32 cellular contexts compared by ENCODE assay signal in the genomic region with DNA sequence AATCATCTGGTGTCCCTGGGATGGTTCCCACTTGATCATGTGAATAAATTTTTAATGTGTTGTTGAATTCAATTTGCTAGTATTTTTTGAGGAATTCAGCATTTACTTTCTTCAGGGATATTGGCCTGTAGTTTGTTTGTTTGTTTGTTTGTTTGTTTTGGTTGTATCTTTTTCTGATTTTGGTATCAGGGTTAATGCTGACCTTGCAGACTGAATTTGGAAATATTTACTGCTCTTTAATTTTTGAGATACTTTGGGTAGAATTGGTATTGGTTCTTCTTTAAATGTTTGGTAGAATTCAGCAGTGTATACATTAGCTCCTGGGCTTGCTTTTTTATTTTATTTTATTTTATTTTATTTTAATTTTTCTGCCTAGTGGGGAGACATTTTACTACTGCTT.
"Had no signal": no experiment of that assay in that cellular context is flagged by ENCODE, and none has a peak within 500 bp of the region (broad histone marks: within the 10 kb centered on the region; RNA-seq: fewer than 3 reads in every experiment).

No MANE protein-coding gene starts in this region.

- H3K27ac ChIP-seq: adrenal gland, cardiac muscle cell, WERI-Rb-1 had no signal

- H3K9me3 ChIP-seq: adrenal gland had no signal

- H3K27me3 ChIP-seq: adrenal gland, cardiac muscle cell had no signal

- H3K4me3 ChIP-seq: adrenal gland, cardiac muscle cell had no signal

- ATAC-seq: activated CD8-positive, alpha-beta T cell treated with anti-CD3 and anti-CD28 coated beads for 36 hours; activated naive CD4-positive, alpha-beta T cell treated with anti-CD3 and anti-CD28 coated beads, Interleukin-2, amount 50 U/mL, for 72 hours; activated T-cell treated with anti-CD3 and anti-CD28 coated beads, Interleukin-2, amount 50 U/mL, for 4 hours; activated T-cell treated with anti-CD3 and anti-CD28 coated beads, Interleukin-2, amount 50 U/mL, for 72 hours; activated T-helper 17 cell treated with anti-CD3 and anti-CD28 coated beads, Interleukin-2, amount 50 U/mL, for 72 hours; WTC11 had no signal

- H3K36me3 ChIP-seq: adrenal gland, cardiac muscle cell, WERI-Rb-1 had no signal

- H3K4me1 ChIP-seq: adrenal gland had no signal

- DNase-seq: activated CD4-positive, alpha-beta memory T cell treated with anti-CD3 and anti-CD28 coated beads for 36 hours; activated CD4-positive, alpha-beta T cell treated with anti-CD3 and anti-CD28 coated beads for 4 hours; activated CD4-positive, alpha-beta T cell treated with anti-CD3 and anti-CD28 coated beads, Interleukin-2, amount 10 ng/mL, durations not matched to agents 24 days and 14 days; activated CD4-positive, alpha-beta T cell treated with anti-CD3 and anti-CD28 coated beads, Interleukin-2, amount 50 U/mL, for 1 hour; activated CD4-positive, alpha-beta T cell treated with anti-CD3 and anti-CD28 coated beads, Interleukin-2, amount 50 U/mL, for 4 hours; activated CD4-positive, CD25-positive, alpha-beta regulatory T cell treated with anti-CD3 and anti-CD28 coated beads, Interleukin-2, amount 50 U/mL, for 72 hours; activated CD8-positive, alpha-beta memory T cell treated with anti-CD3 and anti-CD28 coated beads, Interleukin-2, amount 50 U/mL, for 4 hours; activated CD8-positive, alpha-beta T cell treated with anti-CD3 and anti-CD28 coated beads for 36 hours; activated effector memory CD4-positive, alpha-beta T cell treated with anti-CD3 and anti-CD28 coated beads, Interleukin-2, amount 50 U/mL, for 16 hours; activated gamma-delta T cell treated with Interleukin-2 at 50 U/mL for 16 hours; activated naive CD4-positive, alpha-beta T cell; activated naive CD4-positive, alpha-beta T cell treated with anti-CD3 and anti-CD28 coated beads for 36 hours; activated naive CD4-positive, alpha-beta T cell treated with anti-CD3 and anti-CD28 coated beads, Interleukin-2, amount 50 U/mL, for 16 hours; activated naive CD8-positive, alpha-beta T cell treated with anti-CD3 and anti-CD28 coated beads for 36 hours; activated T-cell treated with anti-CD3 and anti-CD28 coated beads for 4 hours; activated T-cell treated with anti-CD3 and anti-CD28 coated beads, Interleukin-2, amount 50 U/mL, for 1 hour; activated T-cell treated with anti-CD3 and anti-CD28 coated beads, Interleukin-2, amount 50 U/mL, for 4 hours; activated T-cell treated with anti-CD3 and anti-CD28 coated beads, Interleukin-2, amount 50 U/mL, for 72 hours; adrenal gland; amniotic stem cell; aorta; caudate nucleus; cerebellar nuclear complex; T-helper 1 cell; T-helper 2 cell; T-helper 9 cell; WERI-Rb-1 had no signal

- FAIRE-seq: bronchial epithelial cell had no signal
